In genomic region chr7:81299272-81299671, GRCh38 we compare ENCODE assay signal across 11 cellular contexts.
DNase-seq lines count a peak whose midpoint lies in the region; TF ChIP-seq lines count a peak whose summit lies in the region.
"Had no signal": no experiment of that assay in that cellular context is flagged by ENCODE, and none has a peak within 500 bp of the region (broad histone marks: within the 10 kb centered on the region; RNA-seq: fewer than 3 reads in every experiment).

No MANE protein-coding gene starts in this region.

- H3K4me3 Mint-ChIP-seq in activated naive CD4-positive, alpha-beta T cell treated with anti-CD3 and anti-CD28 coated beads, Interleukin-2, amount 10 ng/mL, durations not matched to agents 7 days and 5 days = no peak overlapping the region
- H3K4me3 Mint-ChIP-seq: brain, WTC11 had no signal

- no peaks in the 10 kb centered on the region for H3K9me3 ChIP-seq in sigmoid colon

- H3K27ac Mint-ChIP-seq in activated naive CD4-positive, alpha-beta T cell treated with anti-CD3 and anti-CD28 coated beads, Interleukin-2, amount 10 ng/mL, durations not matched to agents 7 days and 5 days = no peak overlapping the region
- H3K27ac Mint-ChIP-seq: WTC11 had no signal

- WGBS in sigmoid colon, 2 donors = 2 to 15% methylated on average over 3 of the region's 3 CpGs

- intact Hi-C loops in sigmoid colon (cut with DNase I) = no loop called here

- H3K4me1 Mint-ChIP-seq in activated naive CD4-positive, alpha-beta T cell treated with anti-CD3 and anti-CD28 coated beads, Interleukin-2, amount 10 ng/mL, durations not matched to agents 7 days and 5 days = no peaks in the 10 kb centered on the region

- no peak overlapping the region for H3K4me3 ChIP-seq in epithelial cell of proximal tubule (ENCODE audit: low read depth, low read length)
- H3K4me3 ChIP-seq in sigmoid colon = no peak overlapping the region

- TF ChIP-seq CTCF in epithelial cell of proximal tubule (conservative IDR thresholded peaks at IDR 0.05; ENCODE audit: low read depth, low read length) = no peak
- no peak for TF ChIP-seq CTCF in sigmoid colon (IDR thresholded peaks at IDR 0.05)

- peaks cover 0 to 34% (median 13%) of the 10 kb centered on the region in 4 donors for H3K4me1 ChIP-seq in sigmoid colon

- H3K36me3 ChIP-seq in sigmoid colon = no peaks in the 10 kb centered on the region

- H3K9me3 Mint-ChIP-seq in activated naive CD4-positive, alpha-beta T cell treated with anti-CD3 and anti-CD28 coated beads, Interleukin-2, amount 10 ng/mL, durations not matched to agents 7 days and 5 days = peaks cover 9% of the 10 kb centered on the region
- H3K9me3 Mint-ChIP-seq: brain had no signal

- DNase-seq in GM04504 (ENCODE audit: low read depth) (peak; percentile 93), OCI-M1 (lab: John Stamatoyannopoulos, UW) (peak; percentile 89), epithelial cell of proximal tubule (ENCODE audit: low read depth) (peak; percentile 85), sigmoid colon (no peak), T-helper 2 cell (no peak), NCI-H82 (lab: John Stamatoyannopoulos, UW) (no peak), cerebellar nuclear complex (lab: John Stamatoyannopoulos, UW) (no peak)
- DNase-seq in activated naive CD4-positive, alpha-beta T cell treated with anti-CD3 and anti-CD28 coated beads, Interleukin-2, amount 10 ng/mL, durations not matched to agents 7 days and 5 days = no peak
- DNase-seq: NCI-H1105 treated with DMSO at 0.1 percent for 48 hours had no signal

- H3K27me3 Mint-ChIP-seq in activated naive CD4-positive, alpha-beta T cell treated with anti-CD3 and anti-CD28 coated beads, Interleukin-2, amount 10 ng/mL, durations not matched to agents 7 days and 5 days = no peaks in the 10 kb centered on the region
- H3K27me3 Mint-ChIP-seq: brain had no signal

- H3K27me3 ChIP-seq in sigmoid colon = no peaks in the 10 kb centered on the region

- no peaks in the 10 kb centered on the region for H3K36me3 Mint-ChIP-seq in activated naive CD4-positive, alpha-beta T cell treated with anti-CD3 and anti-CD28 coated beads, Interleukin-2, amount 10 ng/mL, durations not matched to agents 7 days and 5 days
- H3K36me3 Mint-ChIP-seq: brain, WTC11 had no signal

- TF ChIP-seq POLR2A in sigmoid colon (IDR thresholded peaks at IDR 0.05) = no peak

- TF ChIP-seq EP300 in sigmoid colon (IDR thresholded peaks at IDR 0.05) = no peak

- peak overlapping the region in 3 of 4 donors; percentile 19 to 55 (median 40) for H3K27ac ChIP-seq in sigmoid colon

- CTCF ChIA-PET in activated naive CD4-positive, alpha-beta T cell treated with anti-CD3 and anti-CD28 coated beads, Interleukin-2, amount 10 ng/mL, durations not matched to agents 7 days and 5 days (lab: Charles Lee) = no interaction called here

Comparison
In these comparisons a context has a peak if more than half of its experiments do, and no peak if none do; other contexts are left out.
1. DNase-seq: peak in GM04504 (single experiment), OCI-M1 (single experiment) and epithelial cell of proximal tubule (single experiment); none in sigmoid colon (single experiment), activated naive CD4-positive, alpha-beta T cell treated with anti-CD3 and anti-CD28 coated beads, Interleukin-2, amount 10 ng/mL, durations not matched to agents 7 days and 5 days (single experiment), T-helper 2 cell (0 of 5), NCI-H82 (single experiment) and cerebellar nuclear complex (0 of 2).